Comparison of ENCODE assay signal across 27 cellular contexts in the genomic region with DNA sequence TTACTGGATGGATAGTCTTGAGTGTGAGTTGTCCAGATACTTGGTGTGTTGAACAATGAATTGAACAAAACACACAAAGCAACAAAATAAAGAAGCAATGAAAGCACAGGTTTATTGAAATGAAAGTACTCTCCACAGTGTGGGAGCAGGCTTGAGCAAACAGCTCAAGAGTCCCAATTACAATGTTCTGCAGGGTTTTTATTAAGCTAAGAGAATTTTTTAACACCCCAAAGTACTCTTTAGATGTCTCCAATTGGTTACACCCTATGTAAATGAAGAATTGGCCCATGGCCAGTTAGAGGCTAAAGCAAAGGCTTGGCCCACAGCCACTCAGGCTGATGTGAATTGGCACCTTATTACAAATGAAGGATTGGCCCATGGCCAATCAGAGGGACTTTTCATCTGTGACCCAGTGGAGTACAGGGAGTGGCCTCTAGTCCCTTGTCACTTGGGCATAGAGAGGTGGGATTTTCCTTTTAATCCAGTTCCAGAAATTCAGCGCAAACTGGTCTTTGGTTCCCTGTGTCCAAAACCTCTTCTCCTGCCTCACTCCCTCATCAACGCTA. TPM values are rescaled to one million over a fixed set of nuclear protein-coding genes. Genes with fewer than 3 reads are reported as not detected.
DNase-seq lines count a peak whose midpoint lies in the region; ATAC-seq lines count a peak whose summit lies in the region.
"Had no signal": no experiment of that assay in that cellular context is flagged by ENCODE, and none has a peak within 500 bp of the region (broad histone marks: within the 10 kb centered on the region; RNA-seq: fewer than 3 reads in every experiment).

No MANE protein-coding gene starts in this region.

- peaks cover 3% of the 10 kb centered on the region for H3K9me3 Mint-ChIP-seq in stimulated activated memory B cell treated with anti-CD40 and anti-IgM and Interleukin-4, amounts not matched to agents 10 μg/mL and 1 μg/mL and 100 μg/mL, for 72 hours

- peak; percentile 37 for ATAC-seq in left colon
- ATAC-seq in stimulated activated memory B cell treated with anti-CD40 and anti-IgM and Interleukin-4, amounts not matched to agents 10 μg/mL and 1 μg/mL and 100 μg/mL, for 72 hours = no peak
- ATAC-seq in GM18517 (IDR thresholded peaks at IDR 0.05; ENCODE audit: unreplicated experiment) = no peak
- ATAC-seq: GM12878 had no signal

- no peaks in the 10 kb centered on the region for H3K27me3 Mint-ChIP-seq in stimulated activated memory B cell treated with anti-CD40 and anti-IgM and Interleukin-4, amounts not matched to agents 10 μg/mL and 1 μg/mL and 100 μg/mL, for 72 hours
- H3K27me3 Mint-ChIP-seq: B cell, memory B cell, naive B cell had no signal

- no peak overlapping the region for H3K27ac Mint-ChIP-seq in stimulated activated memory B cell treated with anti-CD40 and anti-IgM and Interleukin-4, amounts not matched to agents 10 μg/mL and 1 μg/mL and 100 μg/mL, for 72 hours
- H3K27ac Mint-ChIP-seq: B cell, memory B cell, naive B cell had no signal

- intact Hi-C loops in left colon (cut with DNase I, micrococcal nuclease) = no loop called here

- peak; percentile 27 for DNase-seq in DMS53 (lab: John Stamatoyannopoulos, UW)
- no peak for DNase-seq in DMS53 treated with DMSO at 0.1 percent for 48 hours (lab: John Stamatoyannopoulos, UW; ENCODE audit: unreplicated experiment)
- peak; percentile 40 for DNase-seq in NCI-H1436 (lab: John Stamatoyannopoulos, UW)
- peak; percentile 95 for DNase-seq in NCI-H69 (lab: John Stamatoyannopoulos, UW)
- no peak for DNase-seq in left colon
- DNase-seq in central memory CD4-positive, alpha-beta T cell = no peak
- DNase-seq: 8988T; activated CD4-positive, alpha-beta T cell treated with anti-CD3 and anti-CD28 coated beads for 1 hour; activated naive CD4-positive, alpha-beta T cell treated with anti-CD3 and anti-CD28 coated beads, Interleukin-2, amount 50 U/mL, for 16 hours; activated T-cell treated with anti-CD3 and anti-CD28 coated beads, Interleukin-2, amount 50 U/mL, for 48 hours; aorta; effector memory CD4-positive, alpha-beta T cell; kidney glomerular epithelial cell; naive B cell; ovary; SIG-M5; stimulated activated CD4-positive, alpha-beta T cell treated with anti-CD3 and anti-CD28 coated beads, Interleukin-12 subunit alpha, Interleukin-12 subunit beta, amount 100 ng/mL, for 4 hours; upper lobe of left lung had no signal

- H3K4me1 Mint-ChIP-seq in stimulated activated memory B cell treated with anti-CD40 and anti-IgM and Interleukin-4, amounts not matched to agents 10 μg/mL and 1 μg/mL and 100 μg/mL, for 72 hours = no peaks in the 10 kb centered on the region
- H3K4me1 Mint-ChIP-seq: B cell, memory B cell, naive B cell had no signal

- H3K4me3 Mint-ChIP-seq in stimulated activated memory B cell treated with anti-CD40 and anti-IgM and Interleukin-4, amounts not matched to agents 10 μg/mL and 1 μg/mL and 100 μg/mL, for 72 hours = no peak overlapping the region
- H3K4me3 Mint-ChIP-seq: B cell, memory B cell, naive B cell had no signal

- H3K36me3 Mint-ChIP-seq in stimulated activated memory B cell treated with anti-CD40 and anti-IgM and Interleukin-4, amounts not matched to agents 10 μg/mL and 1 μg/mL and 100 μg/mL, for 72 hours = no peaks in the 10 kb centered on the region
- H3K36me3 Mint-ChIP-seq: memory B cell, naive B cell had no signal

RNA-seq across cellular contexts. Expression of a gene that starts 30.1 kb away (rescaled TPM):
- 1 to 10 TPM; 7.2 to 7.6 TPM for total RNA-seq in left colon
- total RNA-seq: activated CD8-positive, alpha-beta memory T cell treated with anti-CD3 and anti-CD28 coated beads for 36 hours; aorta; B cell; cerebellum; GM12878; H4; ovary; right atrium auricular region; upper lobe of left lung had no signal

Comparison
In these comparisons a context has a peak if more than half of its experiments do, and no peak if none do; other contexts are left out.
1. DNase-seq: peak in DMS53 (single experiment), NCI-H1436 (single experiment) and NCI-H69 (single experiment); none in DMS53 treated with DMSO at 0.1 percent for 48 hours (single experiment), left colon (0 of 2) and central memory CD4-positive, alpha-beta T cell (single experiment).